10 cellular contexts compared by ENCODE assay signal in the genomic region with DNA sequence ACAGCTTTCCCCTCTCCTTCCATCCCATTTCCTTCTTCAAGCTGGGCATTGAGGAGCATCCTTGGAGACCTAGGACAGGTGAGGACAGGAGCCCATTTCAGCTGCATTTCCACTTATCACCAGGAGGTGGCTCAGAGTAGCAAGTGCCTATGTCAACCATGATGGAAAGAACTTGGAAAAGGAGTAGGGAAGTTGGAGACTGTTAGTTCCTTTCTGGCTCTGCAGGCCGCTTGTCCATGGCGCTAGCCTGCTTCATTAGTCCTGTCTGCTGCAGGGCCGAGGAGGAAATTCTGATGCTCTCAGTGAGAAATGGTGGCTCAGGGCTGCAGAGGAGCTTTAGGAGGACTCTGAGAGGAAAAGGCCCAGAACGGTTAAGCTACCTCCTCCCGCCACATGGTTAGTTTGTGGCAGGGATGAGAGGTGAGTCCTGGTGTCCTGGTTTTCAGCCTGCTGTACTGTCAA. TPM values are rescaled to one million over a fixed set of nuclear protein-coding genes. Genes with fewer than 3 reads are reported as not detected.
DNase-seq lines count a peak whose midpoint lies in the region; ATAC-seq and TF ChIP-seq lines count a peak whose summit lies in the region.
"Had no signal": no experiment of that assay in that cellular context is flagged by ENCODE, and none has a peak within 500 bp of the region (broad histone marks: within the 10 kb centered on the region; RNA-seq: fewer than 3 reads in every experiment).

No MANE protein-coding gene starts in this region.

- H3K4me1 ChIP-seq in CD4-positive, alpha-beta memory T cell (ENCODE audit: insufficient read depth, low read length): no peaks in the 10 kb centered on the region
- H3K4me1 ChIP-seq in adrenal gland (replicated peaks in 1 of 2): peaks cover 0 to 3% of the 10 kb centered on the region in 2 donors

- no peak for TF ChIP-seq POLR2A in adrenal gland (IDR thresholded peaks at IDR 0.05)

- TF ChIP-seq CTCF in HFF-Myc (IDR thresholded peaks at IDR 0.05; ENCODE audit: low read depth, low read length, missing control alignments) (peak; percentile 88), adrenal gland (IDR thresholded peaks at IDR 0.05) (peak; percentile 84 to 97 (median 94))

- H3K9me3 Mint-ChIP-seq in CD4-positive, alpha-beta memory T cell: no peaks in the 10 kb centered on the region
- H3K9me3 Mint-ChIP-seq: natural killer cell treated with Interleukin-12 subunit alpha and Interleukin-12 subunit beta and Interleukin-15 and Interleukin-18, amount 100 ng/mL, for 72 hours had no signal

- H3K9me3 ChIP-seq in CD4-positive, alpha-beta memory T cell (ENCODE audit: control insufficient read depth in 1 of 2, low read length in 2 of 2): no peaks in the 10 kb centered on the region
- no peaks in the 10 kb centered on the region for H3K9me3 ChIP-seq in adrenal gland (replicated peaks in 1 of 3)

- no peak overlapping the region for H3K4me3 Mint-ChIP-seq in CD4-positive, alpha-beta memory T cell
- H3K4me3 Mint-ChIP-seq: IgD-negative memory B cell; natural killer cell treated with Interleukin-12 subunit alpha and Interleukin-12 subunit beta and Interleukin-15 and Interleukin-18, amount 100 ng/mL, for 72 hours had no signal

- H3K36me3 Mint-ChIP-seq in CD4-positive, alpha-beta memory T cell: no peaks in the 10 kb centered on the region
- H3K36me3 Mint-ChIP-seq: IgD-negative memory B cell; natural killer cell treated with Interleukin-12 subunit alpha and Interleukin-12 subunit beta and Interleukin-15 and Interleukin-18, amount 100 ng/mL, for 72 hours had no signal

- peaks cover 0 to 5% (median 0%) of the 10 kb centered on the region in 4 donors for H3K4me1 Mint-ChIP-seq in CD4-positive, alpha-beta memory T cell

- no peaks in the 10 kb centered on the region for H3K36me3 ChIP-seq in CD4-positive, alpha-beta memory T cell (ENCODE audit: insufficient read depth, low read length)
- no peaks in the 10 kb centered on the region for H3K36me3 ChIP-seq in adrenal gland (replicated peaks in 1 of 2)

- POLR2A ChIA-PET in CD4-positive, alpha-beta memory T cell (lab: Charles Lee; ENCODE audit: partially characterized antibody): interaction anchor here (1.4 to 1.6 kb wide), 2 partner anchors 21 to 23 kb away, joined by 6 to 9 read pairs; no protein-coding TSS in a partner anchor

- H3K27me3 ChIP-seq in CD4-positive, alpha-beta memory T cell (ENCODE audit: insufficient read depth, low read length): peaks cover 2% of the 10 kb centered on the region
- no peaks in the 10 kb centered on the region for H3K27me3 ChIP-seq in adrenal gland

- peaks cover 17 to 24% of the 10 kb centered on the region in 2 donors for H3K27me3 Mint-ChIP-seq in CD4-positive, alpha-beta memory T cell

- no peak overlapping the region for H3K27ac Mint-ChIP-seq in CD4-positive, alpha-beta memory T cell
- H3K27ac Mint-ChIP-seq: IgD-negative memory B cell; natural killer cell treated with Interleukin-12 subunit alpha and Interleukin-12 subunit beta and Interleukin-15 and Interleukin-18, amount 100 ng/mL, for 72 hours had no signal

- no peak overlapping the region for H3K4me3 ChIP-seq in CD4-positive, alpha-beta memory T cell (ENCODE audit: low read length in 2 of 2)
- no peak overlapping the region for H3K4me3 ChIP-seq in HFF-Myc (replicated peaks; ENCODE audit: low read depth, low read length)
- no peak overlapping the region for H3K4me3 ChIP-seq in adrenal gland

- 0 to 50% (median 40%) methylated on average over 1 to 5 of the region's 5 CpGs for WGBS in adrenal gland, 4 donors

- intact Hi-C loops in CD4-positive, alpha-beta memory T cell (cut with micrococcal nuclease): loop anchor here (1.0 to 2.0 kb wide), 2 partner anchors 23 to 40 kb away; no protein-coding TSS in a partner anchor
- intact Hi-C loops in adrenal gland (cut with DNase I): loop anchor here (2.0 kb wide), 3 partner anchors 22 to 34 kb away; no protein-coding TSS in a partner anchor

- CTCF ChIA-PET in CD4-positive, alpha-beta memory T cell (lab: Charles Lee; ENCODE audit: partially characterized antibody): interaction anchor here (1.0 to 14.6 kb wide), 13 partner anchors 9 to 81 kb away, joined by 3 to 367 read pairs (median 5); partner anchors contain the start of gene NPTN

- DNase-seq in CD4-positive, alpha-beta memory T cell: peak; percentile 39 to 60 (median 48)
- DNase-seq in HFF-Myc (ENCODE audit: extremely low read depth, low read depth): no peak
- DNase-seq in RPMI7951 (ENCODE audit: low read depth): peak; percentile 65
- DNase-seq in adrenal gland: peak; percentile 73 to 91 (median 78)
- DNase-seq in hepatic stellate cell (ENCODE audit: low spot score): peak; percentile 35
- peak; percentile 7 to 24 for DNase-seq in stimulated activated CD4-positive, alpha-beta T cell treated with anti-CD3 and anti-CD28 coated beads, Interleukin-1b, Interleukin-23, amount 100 ng/mL, for 1 hour (ENCODE audit: low read depth in 2 of 2)
- no peak for DNase-seq in UCSD-AML1 (lab: John Stamatoyannopoulos, UW; ENCODE audit: unreplicated experiment)

- no peak overlapping the region for H3K27ac ChIP-seq in CD4-positive, alpha-beta memory T cell (ENCODE audit: low read depth, low read length)
- no peak overlapping the region for H3K27ac ChIP-seq in adrenal gland

- ATAC-seq in HG03571 (IDR thresholded peaks at IDR 0.05; ENCODE audit: unreplicated experiment): no peak

RNA-seq across cellular contexts. Expression of gene CD276, which starts 7.0 kb away (rescaled TPM):
- total RNA-seq in CD4-positive, alpha-beta memory T cell: 1 to 10 TPM; 2.6 to 2.9 TPM
- not detected for polyA plus RNA-seq in CD4-positive, alpha-beta memory T cell
- total RNA-seq in RPMI7951 (2014; rRNA removed; shearing (Covaris generic)): 72.2 and 84.3 TPM in 2 replicates
- 100 to 1,000 TPM in 4 of 8 donors, 10 to 100 TPM in 4; 68.4 to 147 (median 98.2) TPM for total RNA-seq in adrenal gland
- polyA plus RNA-seq in adrenal gland: 10 to 100 TPM; 53.4 to 100.0 (median 78.7) TPM
- polyA plus RNA-seq: IgD-negative memory B cell had no signal

RNA-seq across cellular contexts. Expression of gene NPTN, which starts 44.0 kb away (rescaled TPM):
- 10 to 100 TPM; 36.5 to 36.6 TPM for total RNA-seq in CD4-positive, alpha-beta memory T cell
- polyA plus RNA-seq in CD4-positive, alpha-beta memory T cell: 10 to 100 TPM; 33.5 to 39.8 TPM
- total RNA-seq in RPMI7951 (2014; rRNA removed; shearing (Covaris generic)): 157 and 161 TPM in 2 replicates
- total RNA-seq in adrenal gland: 100 to 1,000 TPM; 100 to 197 (median 127) TPM
- polyA plus RNA-seq in adrenal gland: 100 to 1,000 TPM in 1 of 3 donors, 10 to 100 TPM in 2; 26.5 to 169 (median 28.7) TPM

Comparison
In these comparisons a context has a peak if more than half of its experiments do, and no peak if none do; other contexts are left out.
1. DNase-seq: peak in CD4-positive, alpha-beta memory T cell (5 of 5), RPMI7951 (single experiment), adrenal gland (7 of 7), hepatic stellate cell (single experiment) and stimulated activated CD4-positive, alpha-beta T cell treated with anti-CD3 and anti-CD28 coated beads, Interleukin-1b, Interleukin-23, amount 100 ng/mL, for 1 hour (2 of 2); none in HFF-Myc (single experiment) and UCSD-AML1 (single experiment).
2. RNA of gene CD276, which starts 7.0 kb away (total RNA-seq): 68.4 to 147 TPM in adrenal gland and 72.2 to 84.3 TPM in RPMI7951; 2.6 to 2.9 TPM in CD4-positive, alpha-beta memory T cell; every median in the first group is over 10 times any median in the second.